17 cellular contexts compared by ENCODE assay signal in genomic region chr1:9720785-9721605, GRCh38.
DNase-seq lines count a peak whose midpoint lies in the region; ATAC-seq and TF ChIP-seq lines count a peak whose summit lies in the region.
"Had no signal": no experiment of that assay in that cellular context is flagged by ENCODE, and none has a peak within 500 bp of the region (broad histone marks: within the 10 kb centered on the region; RNA-seq: fewer than 3 reads in every experiment).

No MANE protein-coding gene starts in this region.

- no peak for TF ChIP-seq CTCF in CD4-positive, alpha-beta T cell (IDR thresholded peaks at IDR 0.05)
- no peak for TF ChIP-seq CTCF in DND-41 (IDR thresholded peaks at IDR 0.05; ENCODE audit: borderline replicate concordance, extremely low read depth, low read length, poor library complexity, severe bottlenecking)
- no peak for TF ChIP-seq CTCF in activated CD8-positive, alpha-beta T cell treated with anti-CD3 and anti-CD28 coated beads for 36 hours (IDR thresholded peaks at IDR 0.05)
- TF ChIP-seq CTCF in progenitor cell of endocrine pancreas (IDR thresholded peaks at IDR 0.05; ENCODE audit: unreplicated experiment) = no peak

- peaks cover 91% of the 10 kb centered on the region for H3K36me3 ChIP-seq in DND-41 (ENCODE audit: insufficient read depth, low read length)

- H3K4me1 Mint-ChIP-seq in CD4-positive, alpha-beta T cell (ENCODE audit: low read depth) = peaks cover 57% of the 10 kb centered on the region
- H3K4me1 Mint-ChIP-seq in activated CD8-positive, alpha-beta T cell treated with anti-CD3 and anti-CD28 coated beads for 36 hours (ENCODE audit: low read depth) = peaks cover 67% of the 10 kb centered on the region
- peaks cover 19% of the 10 kb centered on the region for H3K4me1 Mint-ChIP-seq in memory B cell
- H3K4me1 Mint-ChIP-seq in progenitor cell of endocrine pancreas (ENCODE audit: low read depth) = peaks cover 7% of the 10 kb centered on the region

- peaks cover 29% of the 10 kb centered on the region for H3K79me2 ChIP-seq in DND-41 (ENCODE audit: insufficient read depth, low read length)

- H3K4me1 ChIP-seq in DND-41 (ENCODE audit: insufficient read depth, low read length) = peaks cover 43% of the 10 kb centered on the region

- no peak overlapping the region for H2AFZ ChIP-seq in DND-41 (ENCODE audit: low read depth, low read length)
- H2AFZ ChIP-seq: PC-9 had no signal

- peak overlapping the region; percentile 25 for H3K4me3 Mint-ChIP-seq in CD4-positive, alpha-beta T cell
- H3K4me3 Mint-ChIP-seq in activated CD8-positive, alpha-beta T cell treated with anti-CD3 and anti-CD28 coated beads for 36 hours = peak overlapping the region; percentile 49
- H3K4me3 Mint-ChIP-seq in memory B cell = no peak overlapping the region
- H3K4me3 Mint-ChIP-seq in progenitor cell of endocrine pancreas (ENCODE audit: low read depth) = no peak overlapping the region
- H3K4me3 Mint-ChIP-seq: endodermal cell had no signal

- H3K4me2 ChIP-seq in DND-41 (ENCODE audit: insufficient read depth, low read length) = no peak overlapping the region
- H3K4me2 ChIP-seq: PC-9 had no signal

- CTCF ChIA-PET in CD4-positive, alpha-beta T cell (lab: Charles Lee) = interaction anchor here (0.9 to 3.9 kb wide), 8 partner anchors 9 to 105 kb away, joined by 3 to 34 read pairs (median 4); no protein-coding TSS in a partner anchor
- CTCF ChIA-PET in activated CD8-positive, alpha-beta T cell treated with anti-CD3 and anti-CD28 coated beads for 36 hours (lab: Charles Lee) = interaction anchor here (0.7 to 4.4 kb wide), 29 partner anchors 8 to 221 kb away, joined by 3 to 69 read pairs (median 5); no protein-coding TSS in a partner anchor

- ATAC-seq in CD4-positive, alpha-beta T cell (ENCODE audit: poor library complexity) = no peak
- ATAC-seq in DND-41 (ENCODE audit: insufficient read depth, low read depth) (no peak), memory B cell (ENCODE audit: low read depth) (no peak)
- no peak for ATAC-seq in activated CD8-positive, alpha-beta T cell treated with anti-CD3 and anti-CD28 coated beads for 36 hours

- H3K9me3 Mint-ChIP-seq in CD4-positive, alpha-beta T cell = no peaks in the 10 kb centered on the region
- peaks cover 6% of the 10 kb centered on the region for H3K9me3 Mint-ChIP-seq in activated CD8-positive, alpha-beta T cell treated with anti-CD3 and anti-CD28 coated beads for 36 hours
- H3K9me3 Mint-ChIP-seq in memory B cell = no peaks in the 10 kb centered on the region
- no peaks in the 10 kb centered on the region for H3K9me3 Mint-ChIP-seq in progenitor cell of endocrine pancreas (ENCODE audit: low read depth)
- H3K9me3 Mint-ChIP-seq: naive B cell had no signal

- H3K4me3 ChIP-seq in DND-41 (ENCODE audit: low read depth in 1 of 2, low read length in 2 of 2) = no peak overlapping the region
- H3K4me3 ChIP-seq: left ventricle myocardium inferior, PC-9, SK-N-MC had no signal

- H3K36me3 Mint-ChIP-seq in CD4-positive, alpha-beta T cell (ENCODE audit: low read depth) = peaks cover 80% of the 10 kb centered on the region
- H3K36me3 Mint-ChIP-seq in activated CD8-positive, alpha-beta T cell treated with anti-CD3 and anti-CD28 coated beads for 36 hours (ENCODE audit: low read depth) = peaks cover 86% of the 10 kb centered on the region
- H3K36me3 Mint-ChIP-seq in memory B cell (peaks cover 22% of the 10 kb centered on the region), progenitor cell of endocrine pancreas (ENCODE audit: insufficient read depth) (peaks cover 10% of the 10 kb centered on the region)

- no peaks in the 10 kb centered on the region for H4K20me1 ChIP-seq in DND-41 (ENCODE audit: insufficient read depth, low read length)

- DNase-seq in CD4-positive, alpha-beta T cell = no peak
- no peak for DNase-seq in DND-41
- no peak for DNase-seq in activated CD8-positive, alpha-beta T cell treated with anti-CD3 and anti-CD28 coated beads for 36 hours
- DNase-seq in memory B cell (ENCODE audit: low spot score in 2 of 2) = no peak
- DNase-seq in progenitor cell of endocrine pancreas (ENCODE audit: low spot score, unreplicated experiment) = no peak
- no peak for DNase-seq in activated CD4-positive, alpha-beta T cell treated with anti-CD3 and anti-CD28 coated beads for 4 hours
- no peak for DNase-seq in C1 segment of cervical spinal cord (lab: John Stamatoyannopoulos, UW)
- DNase-seq: AML-193, amniotic stem cell, DMS79, left ventricle myocardium inferior, NCI-H187 treated with DMSO at 0.1 percent for 48 hours had no signal

- H3K27me3 Mint-ChIP-seq in CD4-positive, alpha-beta T cell = no peaks in the 10 kb centered on the region
- no peaks in the 10 kb centered on the region for H3K27me3 Mint-ChIP-seq in activated CD8-positive, alpha-beta T cell treated with anti-CD3 and anti-CD28 coated beads for 36 hours
- H3K27me3 Mint-ChIP-seq in memory B cell = no peaks in the 10 kb centered on the region
- H3K27me3 Mint-ChIP-seq in progenitor cell of endocrine pancreas = no peaks in the 10 kb centered on the region
- H3K27me3 Mint-ChIP-seq: naive B cell had no signal

- H3K9me3 ChIP-seq in CD4-positive, alpha-beta T cell (ENCODE audit: control insufficient read depth, low read length) = no peaks in the 10 kb centered on the region
- H3K9me3 ChIP-seq in DND-41 (ENCODE audit: insufficient read depth, low read length, severe bottlenecking) = no peaks in the 10 kb centered on the region

- peak overlapping the region; percentile 72 for H3K27ac ChIP-seq in CD4-positive, alpha-beta T cell (ENCODE audit: low read depth, low read length)
- peak overlapping the region; percentile 56 for H3K27ac ChIP-seq in DND-41 (ENCODE audit: low read length)
- H3K27ac ChIP-seq: left ventricle myocardium inferior, PC-9, SK-N-MC, VCaP had no signal

- no peaks in the 10 kb centered on the region for H3K27me3 ChIP-seq in CD4-positive, alpha-beta T cell (ENCODE audit: control insufficient read depth, insufficient read depth, low read length)
- H3K27me3 ChIP-seq in DND-41 (ENCODE audit: insufficient read depth, low read length, poor library complexity) = no peaks in the 10 kb centered on the region

- peak overlapping the region; percentile 76 for H3K27ac Mint-ChIP-seq in CD4-positive, alpha-beta T cell
- peak overlapping the region; percentile 63 for H3K27ac Mint-ChIP-seq in activated CD8-positive, alpha-beta T cell treated with anti-CD3 and anti-CD28 coated beads for 36 hours
- peak overlapping the region; percentile 58 for H3K27ac Mint-ChIP-seq in memory B cell
- H3K27ac Mint-ChIP-seq in progenitor cell of endocrine pancreas = no peak overlapping the region
- H3K27ac Mint-ChIP-seq: endodermal cell had no signal

- POLR2A ChIA-PET in CD4-positive, alpha-beta T cell (lab: Charles Lee) = interaction anchor here (0.6 to 11.0 kb wide), 9 partner anchors 7 to 93 kb away, joined by 3 to 228 read pairs (median 10); partner anchors contain the start of gene PIK3CD
- POLR2A ChIA-PET in activated CD8-positive, alpha-beta T cell treated with anti-CD3 and anti-CD28 coated beads for 36 hours (lab: Charles Lee) = interaction anchor here (0.6 to 11.0 kb wide), 9 partner anchors 9 to 788 kb away, joined by 3 to 142 read pairs (median 9); no protein-coding TSS in a partner anchor

- intact Hi-C loops in CD4-positive, alpha-beta T cell (cut with DNase I, micrococcal nuclease) = no loop called here
- intact Hi-C loops in activated CD8-positive, alpha-beta T cell treated with anti-CD3 and anti-CD28 coated beads for 36 hours (cut with micrococcal nuclease) = no loop called here

- no peak overlapping the region for H3K9ac ChIP-seq in DND-41 (ENCODE audit: low read depth, low read length)

Comparison
In these comparisons a context has a peak if more than half of its experiments do, and no peak if none do; other contexts are left out.
1. H3K4me3 Mint-ChIP-seq: peak in CD4-positive, alpha-beta T cell (single experiment) and activated CD8-positive, alpha-beta T cell treated with anti-CD3 and anti-CD28 coated beads for 36 hours (single experiment); none in memory B cell (single experiment) and progenitor cell of endocrine pancreas (single experiment).